ENCODE assay signal across 1 cellular context in the genomic region with DNA sequence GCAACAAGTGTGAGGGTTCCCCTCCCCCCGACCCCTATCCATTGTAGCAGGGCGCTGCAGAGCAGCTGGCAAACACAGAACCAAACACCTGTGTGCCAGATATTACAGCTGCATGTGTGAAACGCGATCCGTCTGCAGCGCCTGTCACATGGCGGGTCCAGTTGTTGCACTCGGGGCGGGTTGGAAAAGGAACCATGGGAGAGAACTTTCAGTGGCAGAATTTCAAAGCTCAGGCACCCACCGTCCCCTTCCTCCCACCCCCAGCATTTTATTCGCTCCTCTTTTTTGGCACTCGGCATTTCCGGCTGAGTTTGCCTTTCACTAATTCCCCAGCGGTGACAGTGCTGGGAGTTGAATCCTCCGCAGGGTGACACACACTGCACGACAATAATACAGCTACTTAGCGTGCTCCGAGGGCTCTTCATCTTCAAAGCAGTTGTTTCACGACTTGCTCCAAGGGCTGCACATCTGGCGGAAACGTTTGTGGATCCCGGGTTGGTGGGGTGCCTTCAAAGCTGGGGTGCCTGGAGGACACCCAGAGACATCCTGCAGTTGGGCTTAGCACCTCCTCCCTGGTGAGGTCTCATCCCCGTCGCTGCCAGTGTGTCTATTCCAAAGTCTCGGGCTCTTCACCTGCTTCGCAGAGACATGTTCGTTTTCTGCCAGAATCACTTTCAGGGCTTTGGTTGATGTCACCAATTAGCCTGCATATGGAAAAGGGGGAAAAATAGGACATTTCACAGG.
TF ChIP-seq lines count a peak whose summit lies in the region.

No MANE protein-coding gene starts in this region.

TF ChIP-seq in HEK293, 187 proteins besides CTCF, POLR2A, EP300 and RAD21 (continued from another document and continues in another):
- TF ChIP-seq, protein P1, sequence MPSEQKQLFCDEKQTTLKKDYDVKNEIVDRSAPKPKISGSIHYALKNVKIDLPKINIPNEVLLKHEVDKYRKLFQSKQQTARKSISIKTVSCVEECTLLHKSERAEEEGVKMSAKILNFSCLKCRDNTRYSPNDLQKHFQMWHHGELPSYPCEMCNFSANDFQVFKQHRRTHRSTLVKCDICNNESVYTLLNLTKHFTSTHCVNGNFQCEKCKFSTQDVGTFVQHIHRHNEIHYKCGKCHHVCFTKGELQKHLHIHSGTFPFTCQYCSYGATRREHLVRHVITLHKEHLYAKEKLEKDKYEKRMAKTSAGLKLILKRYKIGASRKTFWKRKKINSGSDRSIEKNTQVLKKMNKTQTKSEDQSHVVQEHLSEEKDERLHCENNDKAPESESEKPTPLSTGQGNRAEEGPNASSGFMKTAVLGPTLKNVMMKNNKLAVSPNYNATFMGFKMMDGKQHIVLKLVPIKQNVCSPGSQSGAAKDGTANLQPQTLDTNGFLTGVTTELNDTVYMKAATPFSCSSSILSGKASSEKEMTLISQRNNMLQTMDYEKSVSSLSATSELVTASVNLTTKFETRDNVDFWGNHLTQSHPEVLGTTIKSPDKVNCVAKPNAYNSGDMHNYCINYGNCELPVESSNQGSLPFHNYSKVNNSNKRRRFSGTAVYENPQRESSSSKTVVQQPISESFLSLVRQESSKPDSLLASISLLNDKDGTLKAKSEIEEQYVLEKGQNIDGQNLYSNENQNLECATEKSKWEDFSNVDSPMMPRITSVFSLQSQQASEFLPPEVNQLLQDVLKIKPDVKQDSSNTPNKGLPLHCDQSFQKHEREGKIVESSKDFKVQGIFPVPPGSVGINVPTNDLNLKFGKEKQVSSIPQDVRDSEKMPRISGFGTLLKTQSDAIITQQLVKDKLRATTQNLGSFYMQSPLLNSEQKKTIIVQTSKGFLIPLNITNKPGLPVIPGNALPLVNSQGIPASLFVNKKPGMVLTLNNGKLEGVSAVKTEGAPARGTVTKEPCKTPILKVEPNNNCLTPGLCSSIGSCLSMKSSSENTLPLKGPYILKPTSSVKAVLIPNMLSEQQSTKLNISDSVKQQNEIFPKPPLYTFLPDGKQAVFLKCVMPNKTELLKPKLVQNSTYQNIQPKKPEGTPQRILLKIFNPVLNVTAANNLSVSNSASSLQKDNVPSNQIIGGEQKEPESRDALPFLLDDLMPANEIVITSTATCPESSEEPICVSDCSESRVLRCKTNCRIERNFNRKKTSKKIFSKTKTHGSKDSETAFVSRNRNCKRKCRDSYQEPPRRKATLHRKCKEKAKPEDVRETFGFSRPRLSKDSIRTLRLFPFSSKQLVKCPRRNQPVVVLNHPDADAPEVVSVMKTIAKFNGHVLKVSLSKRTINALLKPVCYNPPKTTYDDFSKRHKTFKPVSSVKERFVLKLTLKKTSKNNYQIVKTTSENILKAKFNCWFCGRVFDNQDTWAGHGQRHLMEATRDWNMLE (tag by site-specific recombination; conservative IDR thresholded peaks at IDR 0.05; ENCODE audit: low read depth) = no peak
- no peak for TF ChIP-seq TRIM28 (IDR thresholded peaks at IDR 0.05; ENCODE audit: borderline replicate concordance, low read length)
- no peak for TF ChIP-seq ZNF416 (tag by site-specific recombination; IDR thresholded peaks at IDR 0.05)
- peak; percentile 100 for TF ChIP-seq SCRT2 (tag by site-specific recombination; IDR thresholded peaks at IDR 0.05)
- no peak for TF ChIP-seq ZNF23 (tag by site-specific recombination; IDR thresholded peaks at IDR 0.05; ENCODE audit: borderline replicate concordance)
- no peak for TF ChIP-seq ZNF362 (tag by site-specific recombination; IDR thresholded peaks at IDR 0.05)
- peak; percentile 60; the same call in 1 of the 2 replicates for TF ChIP-seq ZNF501 (tag by site-specific recombination; IDR thresholded peaks at IDR 0.05)
- no peak for TF ChIP-seq ZBTB7A (tag by site-specific recombination; IDR thresholded peaks at IDR 0.05; ENCODE audit: low read depth)
- TF ChIP-seq ZNF571 (tag by site-specific recombination; IDR thresholded peaks at IDR 0.05) = no peak
- TF ChIP-seq ZBTB17 (tag by site-specific recombination; IDR thresholded peaks at IDR 0.05) = peak; percentile 69
- no peak for TF ChIP-seq HIC1 (tag by site-specific recombination; IDR thresholded peaks at IDR 0.05)
- TF ChIP-seq, protein P2, sequence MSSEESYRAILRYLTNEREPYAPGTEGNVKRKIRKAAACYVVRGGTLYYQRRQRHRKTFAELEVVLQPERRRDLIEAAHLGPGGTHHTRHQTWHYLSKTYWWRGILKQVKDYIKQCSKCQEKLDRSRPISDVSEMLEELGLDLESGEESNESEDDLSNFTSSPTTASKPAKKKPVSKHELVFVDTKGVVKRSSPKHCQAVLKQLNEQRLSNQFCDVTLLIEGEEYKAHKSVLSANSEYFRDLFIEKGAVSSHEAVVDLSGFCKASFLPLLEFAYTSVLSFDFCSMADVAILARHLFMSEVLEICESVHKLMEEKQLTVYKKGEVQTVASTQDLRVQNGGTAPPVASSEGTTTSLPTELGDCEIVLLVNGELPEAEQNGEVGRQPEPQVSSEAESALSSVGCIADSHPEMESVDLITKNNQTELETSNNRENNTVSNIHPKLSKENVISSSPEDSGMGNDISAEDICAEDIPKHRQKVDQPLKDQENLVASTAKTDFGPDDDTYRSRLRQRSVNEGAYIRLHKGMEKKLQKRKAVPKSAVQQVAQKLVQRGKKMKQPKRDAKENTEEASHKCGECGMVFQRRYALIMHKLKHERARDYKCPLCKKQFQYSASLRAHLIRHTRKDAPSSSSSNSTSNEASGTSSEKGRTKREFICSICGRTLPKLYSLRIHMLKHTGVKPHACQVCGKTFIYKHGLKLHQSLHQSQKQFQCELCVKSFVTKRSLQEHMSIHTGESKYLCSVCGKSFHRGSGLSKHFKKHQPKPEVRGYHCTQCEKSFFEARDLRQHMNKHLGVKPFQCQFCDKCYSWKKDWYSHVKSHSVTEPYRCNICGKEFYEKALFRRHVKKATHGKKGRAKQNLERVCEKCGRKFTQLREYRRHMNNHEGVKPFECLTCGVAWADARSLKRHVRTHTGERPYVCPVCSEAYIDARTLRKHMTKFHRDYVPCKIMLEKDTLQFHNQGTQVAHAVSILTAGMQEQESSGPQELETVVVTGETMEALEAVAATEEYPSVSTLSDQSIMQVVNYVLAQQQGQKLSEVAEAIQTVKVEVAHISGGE (tag by site-specific recombination; conservative IDR thresholded peaks at IDR 0.05; ENCODE audit: low read depth) = peak; percentile 52
- peak; percentile 51; the same call in 1 of the 2 replicates for TF ChIP-seq PATZ1 (tag by site-specific recombination; IDR thresholded peaks at IDR 0.05)
- TF ChIP-seq, protein P3, sequence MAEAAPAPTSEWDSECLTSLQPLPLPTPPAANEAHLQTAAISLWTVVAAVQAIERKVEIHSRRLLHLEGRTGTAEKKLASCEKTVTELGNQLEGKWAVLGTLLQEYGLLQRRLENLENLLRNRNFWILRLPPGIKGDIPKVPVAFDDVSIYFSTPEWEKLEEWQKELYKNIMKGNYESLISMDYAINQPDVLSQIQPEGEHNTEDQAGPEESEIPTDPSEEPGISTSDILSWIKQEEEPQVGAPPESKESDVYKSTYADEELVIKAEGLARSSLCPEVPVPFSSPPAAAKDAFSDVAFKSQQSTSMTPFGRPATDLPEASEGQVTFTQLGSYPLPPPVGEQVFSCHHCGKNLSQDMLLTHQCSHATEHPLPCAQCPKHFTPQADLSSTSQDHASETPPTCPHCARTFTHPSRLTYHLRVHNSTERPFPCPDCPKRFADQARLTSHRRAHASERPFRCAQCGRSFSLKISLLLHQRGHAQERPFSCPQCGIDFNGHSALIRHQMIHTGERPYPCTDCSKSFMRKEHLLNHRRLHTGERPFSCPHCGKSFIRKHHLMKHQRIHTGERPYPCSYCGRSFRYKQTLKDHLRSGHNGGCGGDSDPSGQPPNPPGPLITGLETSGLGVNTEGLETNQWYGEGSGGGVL (tag by site-specific recombination; IDR thresholded peaks at IDR 0.05) = peak; percentile 70
- TF ChIP-seq ZFP69B (tag by site-specific recombination; IDR thresholded peaks at IDR 0.05) = no peak
- no peak for TF ChIP-seq ZNF473 (tag by site-specific recombination; IDR thresholded peaks at IDR 0.05)
- no peak for TF ChIP-seq ZNF174 (tag by site-specific recombination; IDR thresholded peaks at IDR 0.05)
- TF ChIP-seq ZNF324 (tag by site-specific recombination; IDR thresholded peaks at IDR 0.05) = no peak
- TF ChIP-seq KLF16 (tag by site-specific recombination; IDR thresholded peaks at IDR 0.05) = no peak
- TF ChIP-seq MZF1 (tag by site-specific recombination; IDR thresholded peaks at IDR 0.05; ENCODE audit: borderline replicate concordance) = peak; percentile 14; the same call in 1 of the 2 replicates
- TF ChIP-seq ZIC2 (tag by site-specific recombination; IDR thresholded peaks at IDR 0.05) = no peak
- TF ChIP-seq, protein P4, sequence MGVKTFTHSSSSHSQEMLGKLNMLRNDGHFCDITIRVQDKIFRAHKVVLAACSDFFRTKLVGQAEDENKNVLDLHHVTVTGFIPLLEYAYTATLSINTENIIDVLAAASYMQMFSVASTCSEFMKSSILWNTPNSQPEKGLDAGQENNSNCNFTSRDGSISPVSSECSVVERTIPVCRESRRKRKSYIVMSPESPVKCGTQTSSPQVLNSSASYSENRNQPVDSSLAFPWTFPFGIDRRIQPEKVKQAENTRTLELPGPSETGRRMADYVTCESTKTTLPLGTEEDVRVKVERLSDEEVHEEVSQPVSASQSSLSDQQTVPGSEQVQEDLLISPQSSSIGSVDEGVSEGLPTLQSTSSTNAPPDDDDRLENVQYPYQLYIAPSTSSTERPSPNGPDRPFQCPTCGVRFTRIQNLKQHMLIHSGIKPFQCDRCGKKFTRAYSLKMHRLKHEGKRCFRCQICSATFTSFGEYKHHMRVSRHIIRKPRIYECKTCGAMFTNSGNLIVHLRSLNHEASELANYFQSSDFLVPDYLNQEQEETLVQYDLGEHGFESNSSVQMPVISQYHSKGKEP (tag by site-specific recombination; IDR thresholded peaks at IDR 0.05) = peak; percentile 91
- TF ChIP-seq ZNF366 (tag by site-specific recombination; conservative IDR thresholded peaks at IDR 0.05) = no peak
- peak; percentile 60 for TF ChIP-seq ZBTB20 (tag by site-specific recombination; IDR thresholded peaks at IDR 0.05)
- peak; percentile 68; the same call in 1 of the 2 replicates for TF ChIP-seq ZNF76 (tag by site-specific recombination; IDR thresholded peaks at IDR 0.05; ENCODE audit: borderline replicate concordance, low read depth)
- peak; percentile 99 for TF ChIP-seq SCRT1 (tag by site-specific recombination; IDR thresholded peaks at IDR 0.05; ENCODE audit: borderline replicate concordance)
- no peak for TF ChIP-seq SETDB1 (IDR thresholded peaks at IDR 0.05; ENCODE audit: insufficient read length, low read length)
